ENCODE assay signal across 8 cellular contexts in genomic region chr17:45131616-45132301, GRCh38. TPM values are rescaled to one million over a fixed set of nuclear protein-coding genes. Genes with fewer than 3 reads are reported as not detected.
DNase-seq lines count a peak whose midpoint lies in the region; ATAC-seq and TF ChIP-seq lines count a peak whose summit lies in the region.

No MANE protein-coding gene starts in this region.

- peaks cover 4% of the 10 kb centered on the region for H3K27me3 Mint-ChIP-seq in activated T-cell treated with anti-CD3 and anti-CD28 coated beads, Interleukin-2, amount 50 U/mL, for 24 hours

- no peaks in the 10 kb centered on the region for H4K20me1 ChIP-seq in Loucy (ENCODE audit: insufficient read depth, low read length, poor library complexity, severe bottlenecking)

- H2AFZ ChIP-seq in Loucy (ENCODE audit: low read length): peak overlapping the region; percentile 67; the same call in 1 of the 2 replicates

- peaks cover 15% of the 10 kb centered on the region for H3K4me1 ChIP-seq in Loucy (ENCODE audit: insufficient read depth, low read length, poor library complexity, severe bottlenecking)
- H3K4me1 ChIP-seq in neutrophil (ENCODE audit: control insufficient read depth in 1 of 2, insufficient read depth in 1 of 2, low read depth in 1 of 2, low read length in 1 of 2): peaks cover 37 to 46% of the 10 kb centered on the region in 2 experiments

- peak overlapping the region; percentile 45 for H3K9ac ChIP-seq in Loucy (ENCODE audit: low read depth, low read length, poor library complexity, severe bottlenecking)

- ATAC-seq in HG02938 (IDR thresholded peaks at IDR 0.05; ENCODE audit: unreplicated experiment): no peak

- H3K79me2 ChIP-seq in Loucy (ENCODE audit: insufficient read depth, low read length): peaks cover 12% of the 10 kb centered on the region; the same call in 1 of the 2 replicates

- DNase-seq in ELF-1 (ENCODE audit: low read depth, low spot score) (peak; percentile 81), fibroblast of villous mesenchyme (ENCODE audit: low read depth) (peak; percentile 44), AG20443 (ENCODE audit: low spot score) (no peak), OCI-M2 (lab: John Stamatoyannopoulos, UW; ENCODE audit: unreplicated experiment) (no peak)
- peak; percentile 73 for DNase-seq in activated T-cell treated with anti-CD3 and anti-CD28 coated beads, Interleukin-2, amount 50 U/mL, for 24 hours

- H3K4me3 ChIP-seq in Loucy (ENCODE audit: low read length, poor library complexity, severe bottlenecking): peak overlapping the region; percentile 96
- peak overlapping the region; percentile 93 for H3K4me3 ChIP-seq in fibroblast of villous mesenchyme (ENCODE audit: low read depth, low read length)
- H3K4me3 ChIP-seq in neutrophil (ENCODE audit: low read depth in 1 of 2, low read length in 1 of 2): peak overlapping the region; percentile 89 to 90

- peaks cover 2% of the 10 kb centered on the region for H3K36me3 Mint-ChIP-seq in activated T-cell treated with anti-CD3 and anti-CD28 coated beads, Interleukin-2, amount 50 U/mL, for 24 hours (ENCODE audit: low read depth)

- TF ChIP-seq CTCF in Loucy (conservative IDR thresholded peaks at IDR 0.05; ENCODE audit: low read length) (peak; percentile 86), fibroblast of villous mesenchyme (IDR thresholded peaks at IDR 0.05; ENCODE audit: insufficient read depth, low read depth, low read length) (peak; percentile 87), neutrophil (IDR thresholded peaks at IDR 0.05) (peak; percentile 67)

- H3K9me3 Mint-ChIP-seq in activated T-cell treated with anti-CD3 and anti-CD28 coated beads, Interleukin-2, amount 50 U/mL, for 24 hours: no peaks in the 10 kb centered on the region

- H3K9me2 ChIP-seq in Loucy (replicated peaks; ENCODE audit: low read depth, low read length): no peaks in the 10 kb centered on the region

- no peaks in the 10 kb centered on the region for H3K36me3 ChIP-seq in Loucy (ENCODE audit: insufficient read depth, low read length)
- H3K36me3 ChIP-seq in neutrophil: no peaks in the 10 kb centered on the region

- H3K27ac ChIP-seq in neutrophil: peak overlapping the region; percentile 72

- H3K27me3 ChIP-seq in Loucy (ENCODE audit: insufficient read depth, low read length, poor library complexity, severe bottlenecking): no peaks in the 10 kb centered on the region
- H3K27me3 ChIP-seq in neutrophil: peaks cover 7% of the 10 kb centered on the region

- H3K4me1 Mint-ChIP-seq in activated T-cell treated with anti-CD3 and anti-CD28 coated beads, Interleukin-2, amount 50 U/mL, for 24 hours (ENCODE audit: low read depth): peaks cover 20% of the 10 kb centered on the region

- peak overlapping the region; percentile 72 for H3K4me3 Mint-ChIP-seq in activated T-cell treated with anti-CD3 and anti-CD28 coated beads, Interleukin-2, amount 50 U/mL, for 24 hours

- H3K9me3 ChIP-seq in Loucy (ENCODE audit: insufficient read depth, low read depth, low read length) (no peaks in the 10 kb centered on the region), neutrophil (no peaks in the 10 kb centered on the region)

- peak overlapping the region; percentile 82 for H3K4me2 ChIP-seq in Loucy (ENCODE audit: low read depth, low read length, poor library complexity, severe bottlenecking)

- no peaks in the 10 kb centered on the region for H3F3A ChIP-seq in Loucy (ENCODE audit: low read depth)

- H3K27ac Mint-ChIP-seq in activated T-cell treated with anti-CD3 and anti-CD28 coated beads, Interleukin-2, amount 50 U/mL, for 24 hours: no peak overlapping the region

RNA-seq across cellular contexts. Expression of gene PLCD3, which starts 0.6 kb away (rescaled TPM):
- 41.9 and 62.6 TPM in 2 replicates for total RNA-seq in fibroblast of villous mesenchyme

RNA-seq across cellular contexts. Expression of gene ACBD4, which starts 3.7 kb away (rescaled TPM):
- total RNA-seq in fibroblast of villous mesenchyme: 6.1 and 6.9 TPM in 2 replicates

RNA-seq across cellular contexts. Expression of gene HEXIM1, which starts 16.5 kb away (rescaled TPM):
- total RNA-seq in fibroblast of villous mesenchyme: 8.4 and 11.7 TPM in 2 replicates

RNA-seq across cellular contexts. Expression of gene HEXIM2, which starts 29.9 kb away (rescaled TPM):
- total RNA-seq in fibroblast of villous mesenchyme: 6.1 and 6.9 TPM in 2 replicates

Comparison
In these comparisons a context has a peak if more than half of its experiments do, and no peak if none do; other contexts are left out.
1. DNase-seq: peak in ELF-1 (single experiment), activated T-cell treated with anti-CD3 and anti-CD28 coated beads, Interleukin-2, amount 50 U/mL, for 24 hours (single experiment) and fibroblast of villous mesenchyme (single experiment); none in AG20443 (single experiment) and OCI-M2 (single experiment).
2. Peak in every context shown above with its lines, with median percentiles within 50 percentile points of each other: H3K4me3 ChIP-seq and CTCF ChIP-seq.